18 cellular contexts compared by ENCODE assay signal in the genomic region with DNA sequence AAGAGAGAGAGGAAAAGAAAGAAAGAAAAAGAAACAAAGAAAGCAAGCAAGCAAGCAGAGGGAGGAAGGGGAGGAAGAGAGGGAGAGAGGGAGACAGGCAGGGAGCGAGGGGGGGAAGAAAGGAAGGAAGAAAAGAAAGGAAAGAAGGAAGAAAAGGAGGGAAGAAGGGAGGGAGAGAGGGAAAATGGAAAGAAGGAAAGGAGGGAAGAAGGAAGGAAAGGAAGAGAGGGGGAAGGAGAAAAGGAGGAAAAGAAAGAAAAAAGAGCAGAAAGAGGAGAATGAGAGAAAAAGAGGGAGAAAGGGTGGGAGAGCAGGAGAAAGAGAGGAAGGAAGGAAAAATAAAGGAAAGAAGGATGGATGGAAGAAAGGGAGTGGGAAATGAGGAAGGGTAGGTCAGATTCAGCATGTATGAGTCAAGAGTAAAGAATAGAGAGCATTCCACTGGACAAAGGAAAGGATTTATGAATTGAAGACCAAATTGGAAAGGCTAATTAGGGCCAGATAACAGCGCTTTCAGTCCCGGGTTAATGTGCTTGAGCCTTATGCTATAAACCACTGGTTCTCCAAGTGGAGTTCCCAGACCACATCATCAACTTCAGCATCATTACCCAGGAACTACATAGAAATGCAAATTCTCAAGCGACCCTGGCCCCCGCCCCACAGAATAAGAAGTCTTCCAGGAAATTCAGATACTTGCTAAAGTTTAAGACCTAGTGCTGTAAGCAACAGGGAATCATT.
A peak's percentile ranks its signal among the peaks of the same experiment; 100 is the strongest.
DNase-seq lines count a peak whose midpoint lies in the region; ATAC-seq, FAIRE-seq and TF ChIP-seq lines count a peak whose summit lies in the region.
"Had no signal": no experiment of that assay in that cellular context is flagged by ENCODE, and none has a peak within 500 bp of the region (broad histone marks: within the 10 kb centered on the region; RNA-seq: fewer than 3 reads in every experiment).

No MANE protein-coding gene starts in this region.

- H3K9ac ChIP-seq in astrocyte (ENCODE audit: low read length) (no peak overlapping the region), neural progenitor cell (no peak overlapping the region)

- no peak overlapping the region for H3K4me3 ChIP-seq in HEK293 (ENCODE audit: low read depth, low read length)
- H3K4me3 ChIP-seq in astrocyte (ENCODE audit: insufficient read depth, low read depth, low read length) = no peak overlapping the region
- H3K4me3 ChIP-seq in neural progenitor cell = no peak overlapping the region
- H3K4me3 ChIP-seq: HAP-1 had no signal

- H3K4me3 Mint-ChIP-seq in astrocyte (ENCODE audit: unreplicated experiment) (no peak overlapping the region), neural progenitor cell (no peak overlapping the region)
- H3K4me3 Mint-ChIP-seq: CD4-positive, CD25-positive, alpha-beta regulatory T cell; CD8-positive, alpha-beta memory T cell had no signal

- H4K20me1 ChIP-seq in astrocyte (ENCODE audit: insufficient read depth, low read length) (no peaks in the 10 kb centered on the region), neural progenitor cell (ENCODE audit: low read depth) (no peaks in the 10 kb centered on the region)

- no peak overlapping the region for H2AFZ ChIP-seq in astrocyte (ENCODE audit: low read depth, low read length)
- no peak overlapping the region for H2AFZ ChIP-seq in neural progenitor cell (replicated peaks)

- H3K27me3 Mint-ChIP-seq in astrocyte (ENCODE audit: low read depth, unreplicated experiment) (peaks cover 8% of the 10 kb centered on the region), neural progenitor cell (ENCODE audit: insufficient read depth, low read depth) (no peaks in the 10 kb centered on the region)

- POLR2A ChIA-PET in HEK293 (lab: Yijun Ruan, JAX) = no interaction called here

- FAIRE-seq in astrocyte (lab: Jason Lieb, UNC) = no peak
- FAIRE-seq: A204.1, G401.6, GM19239 had no signal

- no peak for ATAC-seq in GM18502 (IDR thresholded peaks at IDR 0.05; ENCODE audit: poor library complexity, unreplicated experiment)

- H3K79me2 ChIP-seq in astrocyte (ENCODE audit: insufficient read depth, low read length) (no peaks in the 10 kb centered on the region), neural progenitor cell (ENCODE audit: low read depth) (no peaks in the 10 kb centered on the region)

- H3K4me2 ChIP-seq in astrocyte (ENCODE audit: low read length) (no peak overlapping the region), neural progenitor cell (peak overlapping the region; percentile 33)

- H3K27ac ChIP-seq in HEK293 (ENCODE audit: extremely low read depth, low read depth, low read length) (no peak overlapping the region), astrocyte (ENCODE audit: low read depth, low read length) (no peak overlapping the region), neural progenitor cell (peak overlapping the region; percentile 22)

- CTCF ChIA-PET in HEK293 (lab: Yijun Ruan, JAX) = no interaction called here

- H3K9me3 ChIP-seq in HEK293 (ENCODE audit: control insufficient read depth, insufficient read depth, low read depth, low read length) (no peaks in the 10 kb centered on the region), astrocyte (ENCODE audit: insufficient read depth, low read depth, low read length) (no peaks in the 10 kb centered on the region), neural progenitor cell (ENCODE audit: low read depth) (no peaks in the 10 kb centered on the region)
- H3K9me3 ChIP-seq: BE2C, HAP-1 had no signal

- H3K36me3 ChIP-seq in HEK293 (ENCODE audit: control insufficient read depth in 2 of 2, insufficient read depth in 1 of 2, low read length in 2 of 2) (no peaks in the 10 kb centered on the region), astrocyte (ENCODE audit: insufficient read depth, low read length) (no peaks in the 10 kb centered on the region), neural progenitor cell (no peaks in the 10 kb centered on the region)
- H3K36me3 ChIP-seq: BE2C, HAP-1 had no signal

- TF ChIP-seq CTCF in HEK293 (tag by site-specific recombination; IDR thresholded peaks at IDR 0.05) = no peak
- no peak for TF ChIP-seq CTCF in astrocyte (IDR thresholded peaks at IDR 0.05; ENCODE audit: insufficient read depth, low read depth, low read length)
- no peak for TF ChIP-seq CTCF in neural progenitor cell (IDR thresholded peaks at IDR 0.05)

- H3F3A ChIP-seq in neural progenitor cell (ENCODE audit: low read depth) = no peaks in the 10 kb centered on the region

- H3K27me3 ChIP-seq in astrocyte (ENCODE audit: insufficient read depth, low read length) (peaks cover 19% of the 10 kb centered on the region), neural progenitor cell (no peaks in the 10 kb centered on the region)
- H3K27me3 ChIP-seq: BE2C had no signal

- H3K9me3 Mint-ChIP-seq in astrocyte (ENCODE audit: unreplicated experiment) = no peaks in the 10 kb centered on the region
- peaks cover 2% of the 10 kb centered on the region for H3K9me3 Mint-ChIP-seq in neural progenitor cell

- peak; percentile 39 for DNase-seq in astrocyte (ENCODE audit: low read depth)
- DNase-seq in neural progenitor cell (ENCODE audit: low spot score) = peak; percentile 38
- no peak for DNase-seq in NCI-H1417 treated with DMSO at 0.1 percent for 48 hours (lab: John Stamatoyannopoulos, UW)
- no peak for DNase-seq in DMS53 treated with DMSO at 0.1 percent for 48 hours (lab: John Stamatoyannopoulos, UW; ENCODE audit: unreplicated experiment)
- DNase-seq: ACHN; BE2C; C1 segment of cervical spinal cord; CD4-positive, CD25-positive, alpha-beta regulatory T cell; CD8-positive, alpha-beta memory T cell; COR-L47; DMS 273 treated with DMSO at 0.1 percent for 48 hours; DMS53 had no signal

- H3K27ac Mint-ChIP-seq in astrocyte (ENCODE audit: unreplicated experiment) (no peak overlapping the region), neural progenitor cell (peak overlapping the region; percentile 11)
- H3K27ac Mint-ChIP-seq: CD8-positive, alpha-beta memory T cell had no signal

- H3K4me1 ChIP-seq in HEK293 (ENCODE audit: control insufficient read depth, insufficient read depth, low read length) (no peaks in the 10 kb centered on the region), astrocyte (ENCODE audit: insufficient read depth, low read length) (no peaks in the 10 kb centered on the region), neural progenitor cell (peaks cover 18% of the 10 kb centered on the region)
- H3K4me1 ChIP-seq: BE2C, HAP-1 had no signal

- peaks cover 2% of the 10 kb centered on the region for H3K36me3 Mint-ChIP-seq in astrocyte (ENCODE audit: low read depth, unreplicated experiment)
- no peaks in the 10 kb centered on the region for H3K36me3 Mint-ChIP-seq in neural progenitor cell
- H3K36me3 Mint-ChIP-seq: CD4-positive, CD25-positive, alpha-beta regulatory T cell had no signal

- peaks cover 2% of the 10 kb centered on the region for H3K4me1 Mint-ChIP-seq in astrocyte (ENCODE audit: low read depth, unreplicated experiment)
- H3K4me1 Mint-ChIP-seq in neural progenitor cell = peaks cover 28% of the 10 kb centered on the region
- H3K4me1 Mint-ChIP-seq: CD4-positive, CD25-positive, alpha-beta regulatory T cell; CD8-positive, alpha-beta memory T cell had no signal

TF ChIP-seq in HEK293, 187 proteins besides CTCF, POLR2A, EP300 and RAD21:
- TF ChIP-seq, protein P1, sequence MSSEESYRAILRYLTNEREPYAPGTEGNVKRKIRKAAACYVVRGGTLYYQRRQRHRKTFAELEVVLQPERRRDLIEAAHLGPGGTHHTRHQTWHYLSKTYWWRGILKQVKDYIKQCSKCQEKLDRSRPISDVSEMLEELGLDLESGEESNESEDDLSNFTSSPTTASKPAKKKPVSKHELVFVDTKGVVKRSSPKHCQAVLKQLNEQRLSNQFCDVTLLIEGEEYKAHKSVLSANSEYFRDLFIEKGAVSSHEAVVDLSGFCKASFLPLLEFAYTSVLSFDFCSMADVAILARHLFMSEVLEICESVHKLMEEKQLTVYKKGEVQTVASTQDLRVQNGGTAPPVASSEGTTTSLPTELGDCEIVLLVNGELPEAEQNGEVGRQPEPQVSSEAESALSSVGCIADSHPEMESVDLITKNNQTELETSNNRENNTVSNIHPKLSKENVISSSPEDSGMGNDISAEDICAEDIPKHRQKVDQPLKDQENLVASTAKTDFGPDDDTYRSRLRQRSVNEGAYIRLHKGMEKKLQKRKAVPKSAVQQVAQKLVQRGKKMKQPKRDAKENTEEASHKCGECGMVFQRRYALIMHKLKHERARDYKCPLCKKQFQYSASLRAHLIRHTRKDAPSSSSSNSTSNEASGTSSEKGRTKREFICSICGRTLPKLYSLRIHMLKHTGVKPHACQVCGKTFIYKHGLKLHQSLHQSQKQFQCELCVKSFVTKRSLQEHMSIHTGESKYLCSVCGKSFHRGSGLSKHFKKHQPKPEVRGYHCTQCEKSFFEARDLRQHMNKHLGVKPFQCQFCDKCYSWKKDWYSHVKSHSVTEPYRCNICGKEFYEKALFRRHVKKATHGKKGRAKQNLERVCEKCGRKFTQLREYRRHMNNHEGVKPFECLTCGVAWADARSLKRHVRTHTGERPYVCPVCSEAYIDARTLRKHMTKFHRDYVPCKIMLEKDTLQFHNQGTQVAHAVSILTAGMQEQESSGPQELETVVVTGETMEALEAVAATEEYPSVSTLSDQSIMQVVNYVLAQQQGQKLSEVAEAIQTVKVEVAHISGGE (tag by site-specific recombination; conservative IDR thresholded peaks at IDR 0.05; ENCODE audit: low read depth) = no peak
- TF ChIP-seq PRDM1 (tag by site-specific recombination; IDR thresholded peaks at IDR 0.05) = peak; percentile 78
- TF ChIP-seq ZNF366 (tag by site-specific recombination; conservative IDR thresholded peaks at IDR 0.05) = peak; percentile 91

Comparison
In these comparisons a context has a peak if more than half of its experiments do, and no peak if none do; other contexts are left out.
1. DNase-seq: peak in astrocyte (single experiment) and neural progenitor cell (single experiment); none in NCI-H1417 treated with DMSO at 0.1 percent for 48 hours (single experiment) and DMS53 treated with DMSO at 0.1 percent for 48 hours (single experiment).